21 cellular contexts compared by ENCODE assay signal in genomic region chr2:173520918-173521317, GRCh38.
DNase-seq lines count a peak whose midpoint lies in the region; ATAC-seq lines count a peak whose summit lies in the region.
"Had no signal": no experiment of that assay in that cellular context is flagged by ENCODE, and none has a peak within 500 bp of the region (broad histone marks: within the 10 kb centered on the region; RNA-seq: fewer than 3 reads in every experiment).

No MANE protein-coding gene starts in this region.

- H3K27ac ChIP-seq in caudate nucleus (ENCODE audit: low read depth, low read length) = no peak overlapping the region
- H3K27ac ChIP-seq: A549; BLaER1 treated with 17β-estradiol and CSF1 and Interleukin-3, amounts not matched to agents 10 nM and 100 nM; GM23248 had no signal

- no peak for ATAC-seq in HG03432 (IDR thresholded peaks at IDR 0.05; ENCODE audit: unreplicated experiment)
- ATAC-seq: A549, GM12878 had no signal

- DNase-seq in NCI-H1694 (lab: John Stamatoyannopoulos, UW) = peak; percentile 3
- DNase-seq in NCI-H2227 treated with DMSO at 0.1 percent for 48 hours (lab: John Stamatoyannopoulos, UW) = peak; percentile 68
- peak; percentile 20 for DNase-seq in NCI-H748 treated with DMSO at 0.1 percent for 48 hours (lab: John Stamatoyannopoulos, UW)
- DNase-seq in NCI-H510A (lab: John Stamatoyannopoulos, UW) = no peak
- no peak for DNase-seq in NCI-H1417 treated with DMSO at 0.1 percent for 48 hours (lab: John Stamatoyannopoulos, UW)
- no peak for DNase-seq in caudate nucleus (lab: John Stamatoyannopoulos, UW)
- DNase-seq: 8988T; ACHN; AML-193; BE2C; CD4-positive, alpha-beta T cell; CD8-positive, alpha-beta memory T cell; DMS 273 treated with DMSO at 0.1 percent for 48 hours; DMS79; GDM1; GM23248; H9 had no signal

Comparison
In these comparisons a context has a peak if more than half of its experiments do, and no peak if none do; other contexts are left out.
1. DNase-seq: peak in NCI-H1694 (single experiment), NCI-H2227 treated with DMSO at 0.1 percent for 48 hours (single experiment) and NCI-H748 treated with DMSO at 0.1 percent for 48 hours (single experiment); none in NCI-H510A (single experiment), NCI-H1417 treated with DMSO at 0.1 percent for 48 hours (single experiment) and caudate nucleus (0 of 61).